ENCODE assay signal across 6 cellular contexts in the genomic region with DNA sequence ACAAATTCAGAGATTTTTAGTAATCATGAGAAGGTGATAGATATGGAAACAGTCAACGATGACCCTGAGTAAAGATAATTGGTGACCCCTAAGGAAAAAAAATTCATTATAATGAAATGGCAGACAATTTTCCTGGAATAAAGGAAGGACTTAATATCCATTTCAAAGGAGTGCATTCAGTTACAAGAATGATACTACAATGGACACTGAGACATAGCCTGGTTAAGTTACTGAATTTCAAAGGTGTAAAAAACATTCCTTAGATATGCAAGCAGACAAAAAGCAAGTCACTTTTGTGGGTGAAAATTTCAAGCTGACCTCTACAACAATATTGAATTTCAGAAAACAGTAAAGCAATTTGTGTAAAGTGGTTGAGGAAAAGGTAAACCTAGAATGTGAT.
"Had no signal": no experiment of that assay in that cellular context is flagged by ENCODE, and none has a peak within 500 bp of the region (broad histone marks: within the 10 kb centered on the region; RNA-seq: fewer than 3 reads in every experiment).

No MANE protein-coding gene starts in this region.

- H3K4me1 Mint-ChIP-seq: IgD-negative memory B cell had no signal

- H3K4me3 Mint-ChIP-seq: IgD-negative memory B cell had no signal

- H3K9me3 Mint-ChIP-seq: IgD-negative memory B cell had no signal

- ATAC-seq: HepG2, K562 had no signal

- H3K27ac Mint-ChIP-seq: IgD-negative memory B cell had no signal

- H3K36me3 Mint-ChIP-seq: IgD-negative memory B cell had no signal

- DNase-seq: IMR-90, KBM-7, KG1 had no signal

- H3K27me3 Mint-ChIP-seq: IgD-negative memory B cell had no signal
